8 cellular contexts compared by ENCODE assay signal in the genomic region with DNA sequence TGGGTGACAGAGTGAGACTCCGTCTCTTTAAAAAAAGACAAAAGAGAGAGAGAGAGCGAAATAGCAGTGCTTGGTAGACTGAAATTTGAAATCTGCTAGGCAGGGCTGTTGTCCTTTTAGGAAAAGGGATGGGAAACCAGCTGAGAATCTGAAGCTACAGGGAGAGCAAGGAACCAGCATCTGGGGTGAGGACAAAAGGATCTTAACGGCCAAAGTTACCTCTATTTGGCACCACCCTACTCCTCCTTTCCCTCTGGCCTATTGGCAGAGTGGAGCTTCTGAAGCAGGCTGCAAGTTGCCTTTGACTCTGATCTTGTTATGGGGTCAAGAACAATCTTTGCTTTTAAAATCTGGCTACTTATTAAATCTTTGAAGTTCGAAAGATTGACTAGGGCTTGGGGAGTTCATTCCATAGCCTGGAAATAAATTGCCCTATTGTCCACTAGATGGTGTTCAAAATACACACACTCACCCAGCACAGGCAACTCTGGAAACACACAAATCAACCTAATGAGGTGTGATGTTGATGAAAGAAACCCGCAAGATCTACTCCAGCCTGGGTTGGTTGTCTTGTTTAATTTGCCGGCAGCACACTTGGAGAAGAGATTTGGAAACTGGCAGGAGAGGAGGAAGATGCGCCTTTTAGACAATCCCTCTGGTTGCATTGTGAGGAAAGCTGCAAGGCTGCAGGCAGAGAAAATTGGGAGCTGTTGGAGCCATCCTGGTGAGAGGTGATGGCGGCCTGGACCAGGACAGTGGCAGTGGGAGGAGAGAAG. TPM values are rescaled to one million over a fixed set of nuclear protein-coding genes. Genes with fewer than 3 reads are reported as not detected.
DNase-seq lines count a peak whose midpoint lies in the region; ATAC-seq, FAIRE-seq and TF ChIP-seq lines count a peak whose summit lies in the region.

No MANE protein-coding gene starts in this region.

- no peak overlapping the region for H4K91ac ChIP-seq in H1 (replicated peaks; ENCODE audit: insufficient read length, low read length)

- H3K4me1 Mint-ChIP-seq in activated naive CD8-positive, alpha-beta T cell treated with anti-CD3 and anti-CD28 coated beads, Interleukin-2, amount 10 ng/mL, durations not matched to agents 7 days and 5 days: peaks cover 22% of the 10 kb centered on the region
- H3K4me1 Mint-ChIP-seq in activated naive CD8-positive, alpha-beta T cell treated with anti-CD3 and anti-CD28 coated beads for 36 hours: peaks cover 27% of the 10 kb centered on the region

- TF ChIP-seq POLR2A in Peyer's patch (IDR thresholded peaks at IDR 0.05) (no peak), H1 (IDR thresholded peaks at IDR 0.05; ENCODE audit: control extremely low read depth in 1 of 2, low read depth in 2 of 2, low read length in 2 of 2) (no peak)

- H2BK120ac ChIP-seq in H1 (replicated peaks; ENCODE audit: low read depth, low read length): no peak overlapping the region

- no peak overlapping the region for H3K4me3 Mint-ChIP-seq in activated naive CD8-positive, alpha-beta T cell treated with anti-CD3 and anti-CD28 coated beads, Interleukin-2, amount 10 ng/mL, durations not matched to agents 7 days and 5 days
- no peak overlapping the region for H3K4me3 Mint-ChIP-seq in activated naive CD8-positive, alpha-beta T cell treated with anti-CD3 and anti-CD28 coated beads for 36 hours

- no peak for TF ChIP-seq EP300 in Ishikawa (IDR thresholded peaks at IDR 0.05; ENCODE audit: borderline replicate concordance)
- TF ChIP-seq EP300 in H1 (IDR thresholded peaks at IDR 0.05; ENCODE audit: borderline replicate concordance in 1 of 2, low read depth in 2 of 2, low read length in 2 of 2): no peak

- CTCF ChIA-PET in H1 (lab: Charles Lee; ENCODE audit: partially characterized antibody): interaction anchor here (0.7 to 4.0 kb wide), 30 partner anchors 11 to 402 kb away, joined by 3 to 28 read pairs (median 4); partner anchors contain the start of gene PARP1

- DNase-seq in activated naive CD8-positive, alpha-beta T cell treated with anti-CD3 and anti-CD28 coated beads, Interleukin-2, amount 10 ng/mL, durations not matched to agents 7 days and 5 days: no peak
- no peak for DNase-seq in activated naive CD8-positive, alpha-beta T cell treated with anti-CD3 and anti-CD28 coated beads for 36 hours
- no peak for DNase-seq in Peyer's patch
- DNase-seq in H1 (ENCODE audit: low read depth in 1 of 2, low spot score in 2 of 2): no peak
- DNase-seq in mucosa of descending colon: peak in 1 of 3 donors; percentile 19
- no peak for DNase-seq in stimulated activated CD4-positive, alpha-beta T cell treated with anti-CD3 and anti-CD28 coated beads, Interleukin-4, amount 100 ng/mL, for 1 hour

- H2BK15ac ChIP-seq in H1 (ENCODE audit: low read length): 0 out of 2 replicates have a peak overlapping the region, but pooled peaks have one; percentile 88

- TF ChIP-seq RAD21 in Ishikawa (IDR thresholded peaks at IDR 0.05; ENCODE audit: low read depth): peak; percentile 75
- peak; percentile 67 to 71 for TF ChIP-seq RAD21 in H1 (IDR thresholded peaks at IDR 0.05 in 1 of 2, conservative IDR thresholded peaks at IDR 0.05 in 1 of 2; ENCODE audit: low read depth in 2 of 2, low read length in 2 of 2)

- H3K27me3 ChIP-seq in Peyer's patch: no peaks in the 10 kb centered on the region
- peaks cover 0 to 2% (median 0%) of the 10 kb centered on the region in 4 experiments; a peak in 1 of 7 replicates for H3K27me3 ChIP-seq in H1 (replicated peaks in 1 of 4; ENCODE audit: control insufficient read depth in 3 of 4, extremely low read depth in 1 of 4, insufficient read depth in 3 of 4, low read length in 3 of 4)

- peak overlapping the region; percentile 39; the same call in 1 of the 2 replicates for H2BK12ac ChIP-seq in H1 (ENCODE audit: low read depth, low read length)

- no peak overlapping the region for H3K4me2 ChIP-seq in H1 (ENCODE audit: insufficient read depth in 1 of 2, low read depth in 2 of 2, low read length in 2 of 2)

- H3K79me2 ChIP-seq in H1 (ENCODE audit: control insufficient read depth in 1 of 2, insufficient read depth in 2 of 2, low read length in 2 of 2): no peaks in the 10 kb centered on the region

- H3K79me1 ChIP-seq in H1 (ENCODE audit: low read depth, low read length): no peaks in the 10 kb centered on the region

- no peaks in the 10 kb centered on the region for H3K36me3 Mint-ChIP-seq in activated naive CD8-positive, alpha-beta T cell treated with anti-CD3 and anti-CD28 coated beads, Interleukin-2, amount 10 ng/mL, durations not matched to agents 7 days and 5 days
- H3K36me3 Mint-ChIP-seq in activated naive CD8-positive, alpha-beta T cell treated with anti-CD3 and anti-CD28 coated beads for 36 hours: no peaks in the 10 kb centered on the region

- peak overlapping the region in 1 of 4 donors; percentile 39 for H3K27ac ChIP-seq in Peyer's patch
- no peak overlapping the region for H3K27ac ChIP-seq in H1 (ENCODE audit: low read depth, low read length)

- POLR2A ChIA-PET in activated naive CD8-positive, alpha-beta T cell treated with anti-CD3 and anti-CD28 coated beads, Interleukin-2, amount 10 ng/mL, durations not matched to agents 7 days and 5 days (lab: Charles Lee): interaction anchor here (1.8 to 2.9 kb wide), 3 partner anchors 16 to 20 kb away, joined by 6 to 15 read pairs (median 8); partner anchors contain the start of gene PARP1
- POLR2A ChIA-PET in H1 (lab: Charles Lee; ENCODE audit: partially characterized antibody): interaction anchor here (1.0 to 2.6 kb wide), 2 partner anchors 16 to 19 kb away, joined by 3 to 10 read pairs; partner anchors contain the start of gene PARP1

- 74% methylated on average over 8 of the region's 8 CpGs; no CpG with 5 or more reads in 1 of the 2 experiments for WGBS in H1 (ENCODE audit: extremely low coverage in 1 of 2, insufficient coverage in 1 of 2, insufficient read length in 1 of 2, insufficient replicate concordance in 2 of 2, low coverage in 1 of 2, low lambda C conversion rate in 2 of 2, missing lambda C conversion rate in 1 of 2), 2 experiments

- FAIRE-seq in H1 (lab: Jason Lieb, UNC): peak; percentile 24

- peak overlapping the region; percentile 47; the same call in 1 of the 2 replicates for H2AFZ ChIP-seq in H1 (ENCODE audit: low read length)

- H2BK20ac ChIP-seq in H1 (ENCODE audit: low read length): peak overlapping the region; percentile 61; the same call in 1 of the 2 replicates

- H3K18ac ChIP-seq in H1 (ENCODE audit: extremely low read depth, low read length): peak overlapping the region; percentile 60; the same call in 1 of the 2 replicates

- H3K14ac ChIP-seq in H1 (ENCODE audit: insufficient read length): no peak overlapping the region

- H3K9me3 Mint-ChIP-seq in activated naive CD8-positive, alpha-beta T cell treated with anti-CD3 and anti-CD28 coated beads, Interleukin-2, amount 10 ng/mL, durations not matched to agents 7 days and 5 days: no peaks in the 10 kb centered on the region
- H3K9me3 Mint-ChIP-seq in activated naive CD8-positive, alpha-beta T cell treated with anti-CD3 and anti-CD28 coated beads for 36 hours: no peaks in the 10 kb centered on the region

- H3K27me3 Mint-ChIP-seq in activated naive CD8-positive, alpha-beta T cell treated with anti-CD3 and anti-CD28 coated beads, Interleukin-2, amount 10 ng/mL, durations not matched to agents 7 days and 5 days: peaks cover 32% of the 10 kb centered on the region
- H3K27me3 Mint-ChIP-seq in activated naive CD8-positive, alpha-beta T cell treated with anti-CD3 and anti-CD28 coated beads for 36 hours: no peaks in the 10 kb centered on the region

- H3K9ac ChIP-seq in H1 (replicated peaks in 1 of 4; ENCODE audit: extremely low read depth in 1 of 4, low read depth in 3 of 4, low read length in 3 of 4): 0 out of 7 replicates have a peak overlapping the region, but pooled peaks of 1 of the 4 experiments have one; percentile 36

- intact Hi-C loops in mucosa of descending colon (cut with DNase I, micrococcal nuclease): loop anchor here in 1 of 2 donors (10.0 kb wide), 2 partner anchors 110 to 190 kb away; no protein-coding TSS in a partner anchor

- no peak overlapping the region for H3K27ac Mint-ChIP-seq in activated naive CD8-positive, alpha-beta T cell treated with anti-CD3 and anti-CD28 coated beads, Interleukin-2, amount 10 ng/mL, durations not matched to agents 7 days and 5 days
- H3K27ac Mint-ChIP-seq in activated naive CD8-positive, alpha-beta T cell treated with anti-CD3 and anti-CD28 coated beads for 36 hours: no peak overlapping the region

- H4K8ac ChIP-seq in H1 (ENCODE audit: extremely low read depth, insufficient read depth, low read length): no peak overlapping the region

- H2BK5ac ChIP-seq in H1 (ENCODE audit: low read depth, low read length): no peak overlapping the region

- H4K20me1 ChIP-seq in H1 (replicated peaks in 1 of 2; ENCODE audit: control insufficient read depth in 1 of 2, insufficient read depth in 2 of 2, low read length in 2 of 2): no peaks in the 10 kb centered on the region

- H3K4me1 ChIP-seq in Peyer's patch: no peaks in the 10 kb centered on the region
- peaks cover 0 to 9% (median 4%) of the 10 kb centered on the region in 4 experiments; a peak in 4 of 7 replicates for H3K4me1 ChIP-seq in H1 (replicated peaks in 1 of 4; ENCODE audit: control insufficient read depth in 3 of 4, insufficient read depth in 4 of 4, low read length in 3 of 4)
- no peaks in the 10 kb centered on the region for H3K4me1 ChIP-seq in mucosa of descending colon (ENCODE audit: low read depth)

- H3K4ac ChIP-seq in H1 (replicated peaks; ENCODE audit: insufficient read length, low read depth, low read length): no peak overlapping the region

- H3K9me3 ChIP-seq in Peyer's patch: no peaks in the 10 kb centered on the region
- H3K9me3 ChIP-seq in H1 (ENCODE audit: insufficient read depth in 2 of 2, low read depth in 1 of 2, low read length in 1 of 2): no peaks in the 10 kb centered on the region
- H3K9me3 ChIP-seq in mucosa of descending colon: no peaks in the 10 kb centered on the region

- no peak overlapping the region for H3K23ac ChIP-seq in H1 (ENCODE audit: insufficient read length)

- TF ChIP-seq CTCF in Peyer's patch (IDR thresholded peaks at IDR 0.05): peak; percentile 63 to 86 (median 82)
- peak in 2 of 3 experiments; percentile 50 to 57; a peak in 3 of 4 replicates for TF ChIP-seq CTCF in H1 (IDR thresholded peaks at IDR 0.05; ENCODE audit: control extremely low read depth in 1 of 3, insufficient read depth in 1 of 3, low read depth in 1 of 3, low read length in 3 of 3)
- no peak for TF ChIP-seq CTCF in mucosa of descending colon (IDR thresholded peaks at IDR 0.05)

- no peak overlapping the region for H3K4me3 ChIP-seq in Peyer's patch
- H3K4me3 ChIP-seq in H1 (ENCODE audit: extremely low read depth in 1 of 4, insufficient read depth in 2 of 4, low read depth in 3 of 4, low read length in 4 of 4): no peak overlapping the region
- H3K4me3 ChIP-seq in mucosa of descending colon: no peak overlapping the region

- H2AK5ac ChIP-seq in H1 (ENCODE audit: low read depth, low read length): no peak overlapping the region

- no peaks in the 10 kb centered on the region for H3K36me3 ChIP-seq in Peyer's patch
- no peaks in the 10 kb centered on the region for H3K36me3 ChIP-seq in H1 (ENCODE audit: control insufficient read depth in 2 of 4, insufficient read depth in 4 of 4, low read length in 3 of 4)
- H3K36me3 ChIP-seq in mucosa of descending colon (ENCODE audit: low read depth): no peaks in the 10 kb centered on the region

- no peak overlapping the region for H3K56ac ChIP-seq in H1 (replicated peaks; ENCODE audit: insufficient read length, low read depth, low read length)

- no peak overlapping the region for H4K5ac ChIP-seq in H1 (ENCODE audit: insufficient read length, low read depth, low read length)

- no peaks in the 10 kb centered on the region for H3K23me2 ChIP-seq in H1 (ENCODE audit: low read depth, low read length)

- peak; percentile 74 for ATAC-seq in activated naive CD8-positive, alpha-beta T cell treated with anti-CD3 and anti-CD28 coated beads, Interleukin-2, amount 10 ng/mL, durations not matched to agents 7 days and 5 days (ENCODE audit: low read depth)
- ATAC-seq in mucosa of descending colon (peak; percentile 70), GM18519 (IDR thresholded peaks at IDR 0.05; ENCODE audit: low FRiP score, unreplicated experiment) (no peak)

RNA-seq across cellular contexts. Expression of gene PARP1, which starts 16.5 kb away (rescaled TPM):
- total RNA-seq in activated naive CD8-positive, alpha-beta T cell treated with anti-CD3 and anti-CD28 coated beads, Interleukin-2, amount 10 ng/mL, durations not matched to agents 7 days and 5 days: 100 to 1,000 TPM; 128 to 132 TPM
- total RNA-seq in activated naive CD8-positive, alpha-beta T cell treated with anti-CD3 and anti-CD28 coated beads for 36 hours: 100 to 1,000 TPM; 226 to 228 TPM
- 100 to 1,000 TPM in 1 of 4 donors, 10 to 100 TPM in 3; 25.2 to 145 (median 54.4) TPM for total RNA-seq in Peyer's patch
- total RNA-seq in H1 (2021; fragmentation: NEBNext Ultra II Directional; extraction: Animal tissue kit (Norgen Biotek cat#: 25700)): 408 and 416 TPM in 2 replicates
- polyA plus RNA-seq in H1 (2011; rRNA removed): 441 and 711 TPM in 2 replicates
- polyA plus RNA-seq in H1 (2011; cell fraction: cytosol; rRNA removed): 578 TPM
- polyA plus RNA-seq in H1 (2011; cell fraction: nucleus; rRNA removed): 551 TPM
- polyA plus RNA-seq in H1 (2012, experiment 1 of 2): 318 to 335 TPM (median 328 TPM) in 4 replicates
- polyA plus RNA-seq in H1 (2012, experiment 2 of 2): 58.8 TPM
- 354 TPM for polyA plus RNA-seq in H1 (2013, experiment 1 of 2)
- 356 TPM for polyA plus RNA-seq in H1 (2013, experiment 2 of 2)
- polyA minus RNA-seq in H1 (2011; rRNA and poly(A)+ RNA removed): 516 and 569 TPM in 2 replicates
- polyA minus RNA-seq in H1 (2011; cell fraction: cytosol; rRNA and poly(A)+ RNA removed): 222 TPM
- 286 TPM for polyA minus RNA-seq in H1 (2011; cell fraction: nucleus; rRNA and poly(A)+ RNA removed)
- 10 to 100 TPM; 35.8 to 81.2 (median 63.2) TPM for total RNA-seq in mucosa of descending colon
